ENCODE assay signal across 8 cellular contexts in genomic region chr9:6757132-6757987, GRCh38. TPM values are rescaled to one million over a fixed set of nuclear protein-coding genes. Genes with fewer than 3 reads are reported as not detected.
DNase-seq lines count a peak whose midpoint lies in the region; ATAC-seq, FAIRE-seq and TF ChIP-seq lines count a peak whose summit lies in the region.

Gene KDM4C, plus strand, starts transcription at chr9:6757973. Its CDS starts 35,016 bp downstream, at chr9:6792989.

- H3K4me1 ChIP-seq in BLaER1 treated with 17β-estradiol and CSF1 and Interleukin-3, amounts not matched to agents 10 nM and 100 nM: peaks cover 20 to 49% (median 31%) of the 10 kb centered on the region in 10 experiments
- peaks cover 32% of the 10 kb centered on the region for H3K4me1 ChIP-seq in HepG2 (ENCODE audit: insufficient read depth, low read length)

- ATAC-seq in GM19328 (IDR thresholded peaks at IDR 0.05; ENCODE audit: unreplicated experiment): peak; percentile 75
- ATAC-seq in HG03469 (IDR thresholded peaks at IDR 0.05; ENCODE audit: unreplicated experiment): peak; percentile 74
- peak; percentile 90 for ATAC-seq in HepG2

- peaks cover 0 to 35% (median 15%) of the 10 kb centered on the region in 11 experiments; a peak in 13 of 22 replicates for H4K20me1 ChIP-seq in BLaER1 treated with 17β-estradiol and CSF1 and Interleukin-3, amounts not matched to agents 10 nM and 100 nM
- no peaks in the 10 kb centered on the region for H4K20me1 ChIP-seq in HepG2 (ENCODE audit: insufficient read depth, low read length)

- TF ChIP-seq POLR2A in HepG2 (IDR thresholded peaks at IDR 0.05; ENCODE audit: insufficient read depth in 1 of 2, low read depth in 2 of 2, low read length in 2 of 2): peak; percentile 96 to 98

- POLR2A ChIA-PET in HepG2 (lab: Yijun Ruan, JAX): interaction anchor here (0.9 to 5.1 kb wide), 23 partner anchors 14 to 924 kb away, joined by 3 to 130 read pairs (median 5); partner anchors contain the start of genes ERMP1 and UHRF2

- in situ Hi-C loops in HepG2 (cut with HindIII; ENCODE audit: extremely low pct_ligation_motif_present, low pct_unique_long_range_greater_than_20kb): no loop called here

- TSS peak; percentile 95 for BruUV-seq in HepG2 (replicated peaks; lab: Mats Ljungman, UMichigan)

- peak within 1 kb of the TSS; percentile 84 to 93 (median 89) for H3K9ac ChIP-seq in BLaER1 treated with 17β-estradiol and CSF1 and Interleukin-3, amounts not matched to agents 10 nM and 100 nM
- peak within 1 kb of the TSS; percentile 84 for H3K9ac ChIP-seq in HepG2 (ENCODE audit: insufficient read depth, low read depth, low read length)

- intact Hi-C loops in HepG2 (cut with micrococcal nuclease; ENCODE audit: unreplicated experiment): loop anchor here (1.0 to 5.0 kb wide), 4 partner anchors 23 to 75 kb away; no protein-coding TSS in a partner anchor

- WGBS in HepG2 (ENCODE audit: low lambda C conversion rate): 0% methylated on average over 11 of the region's 67 CpGs

- H3K36me3 ChIP-seq in BLaER1 treated with 17β-estradiol and CSF1 and Interleukin-3, amounts not matched to agents 10 nM and 100 nM: no peaks in the 10 kb centered on the region
- no peaks in the 10 kb centered on the region for H3K36me3 ChIP-seq in HepG2 (replicated peaks in 1 of 2; ENCODE audit: control insufficient read depth in 1 of 2, insufficient read depth in 2 of 2, low read length in 2 of 2)

- no peaks in the 10 kb centered on the region for H3K27me3 ChIP-seq in BLaER1 treated with 17β-estradiol and CSF1 and Interleukin-3, amounts not matched to agents 10 nM and 100 nM
- no peaks in the 10 kb centered on the region; a peak in 1 of 5 replicates for H3K27me3 ChIP-seq in HepG2 (ENCODE audit: control insufficient read depth in 1 of 2, insufficient read depth in 2 of 2, low read length in 2 of 2)

- CTCF ChIA-PET in HepG2 (lab: Yijun Ruan, JAX; ENCODE audit: low intra/inter-chr PET ratio, low total read pairs): no interaction called here

- peak; percentile 56 for FAIRE-seq in HepG2 (lab: Jason Lieb, UNC)

- TF ChIP-seq RAD21 in HepG2 (CRISPR knock-in tag; IDR thresholded peaks at IDR 0.05): peak; percentile 28

- H3K4me2 ChIP-seq in BLaER1 treated with 17β-estradiol and CSF1 and Interleukin-3, amounts not matched to agents 10 nM and 100 nM: peak within 1 kb of the TSS; percentile 80 to 93 (median 85)
- H3K4me2 ChIP-seq in HepG2 (ENCODE audit: low read depth, low read length): peak within 1 kb of the TSS; percentile 93

- H3K27ac ChIP-seq in BLaER1 treated with 17β-estradiol and CSF1 and Interleukin-3, amounts not matched to agents 10 nM and 100 nM: peak within 1 kb of the TSS; percentile 87 to 95 (median 93)
- peak within 1 kb of the TSS; percentile 96 for H3K27ac ChIP-seq in HepG2 (ENCODE audit: extremely low read length, insufficient read depth, low read length)

- H3K79me2 ChIP-seq in HepG2 (ENCODE audit: insufficient read depth, low read length): peaks cover 36% of the 10 kb centered on the region

- DNase-seq in NCI-H69 (lab: John Stamatoyannopoulos, UW) (peak; percentile 99), dermis blood vessel endothelial cell (peak; percentile 97), HepG2 (ENCODE audit: low spot score) (peak; percentile 90)
- peak; percentile 90 to 93 for DNase-seq in activated CD4-positive, alpha-beta T cell treated with anti-CD3 and anti-CD28 coated beads, Interleukin-2, amount 50 U/mL, for 48 hours
- DNase-seq in stimulated activated CD4-positive, alpha-beta T cell treated with anti-CD3 and anti-CD28 coated beads, Interleukin-2, amount 100 ng/mL, for 48 hours: peak; percentile 86 to 92

- H2AFZ ChIP-seq in HepG2 (ENCODE audit: low read length): peak within 1 kb of the TSS; percentile 87

- 0 out of 4 replicates have a peak, but pooled peaks of 1 of the 2 experiments have one; percentile 3 for TF ChIP-seq EP300 in HepG2 (IDR thresholded peaks at IDR 0.05; ENCODE audit: low read depth in 2 of 2, low read length in 2 of 2)
- 0 out of 2 replicates have a peak, but pooled peaks have one; percentile 35 for TF ChIP-seq EP300 in HepG2 (CRISPR knock-in tag; IDR thresholded peaks at IDR 0.05; ENCODE audit: borderline replicate concordance)

- TF ChIP-seq CTCF in HepG2 (CRISPR knock-in tag; IDR thresholded peaks at IDR 0.05): no peak

- H3K4me3 ChIP-seq in BLaER1 treated with 17β-estradiol and CSF1 and Interleukin-3, amounts not matched to agents 10 nM and 100 nM: peak within 1 kb of the TSS; percentile 86 to 99 (median 92)
- peak within 1 kb of the TSS; percentile 87 to 95 (median 88) for H3K4me3 ChIP-seq in HepG2 (replicated peaks in 1 of 3; ENCODE audit: insufficient read depth in 1 of 3, low read depth in 2 of 3, low read length in 3 of 3)

- no peaks in the 10 kb centered on the region for H3K9me3 ChIP-seq in BLaER1 treated with 17β-estradiol and CSF1 and Interleukin-3, amounts not matched to agents 10 nM and 100 nM (replicated peaks in 1 of 11)
- no peaks in the 10 kb centered on the region for H3K9me3 ChIP-seq in HepG2 (ENCODE audit: low read length)

TF ChIP-seq in HepG2, 621 proteins besides CTCF, POLR2A, EP300 and RAD21 (continues in another document):
- 0 out of 2 replicates have a peak, but pooled peaks have one; percentile 51 for TF ChIP-seq ZNF790 (CRISPR knock-in tag; IDR thresholded peaks at IDR 0.05; ENCODE audit: borderline replicate concordance)
- no peak; the same call in none of the 2 replicates for TF ChIP-seq ZNF607 (CRISPR knock-in tag; IDR thresholded peaks at IDR 0.05; ENCODE audit: borderline replicate concordance)
- peak; percentile 97 for TF ChIP-seq MYC (CRISPR knock-in tag; IDR thresholded peaks at IDR 0.05; ENCODE audit: borderline replicate concordance)
- TF ChIP-seq CREB3 (CRISPR knock-in tag; IDR thresholded peaks at IDR 0.05): peak; percentile 79; the same call in 1 of the 2 replicates
- TF ChIP-seq ZNF749 (CRISPR knock-in tag; IDR thresholded peaks at IDR 0.05; ENCODE audit: borderline replicate concordance): no peak
- no peak for TF ChIP-seq TCF12 (IDR thresholded peaks at IDR 0.05)
- TF ChIP-seq TCF12 (CRISPR knock-in tag; IDR thresholded peaks at IDR 0.05): peak; percentile 34; the same call in 1 of the 2 replicates
- no peak for TF ChIP-seq ZNF557 (CRISPR knock-in tag; IDR thresholded peaks at IDR 0.05)
- peak; percentile 94 for TF ChIP-seq ZFP41 (CRISPR knock-in tag; IDR thresholded peaks at IDR 0.05; ENCODE audit: borderline replicate concordance)
- peak; percentile 78 for TF ChIP-seq ELF3 (CRISPR knock-in tag; IDR thresholded peaks at IDR 0.05)
- peak; percentile 71 for TF ChIP-seq ZFY (CRISPR knock-in tag; IDR thresholded peaks at IDR 0.05)
- TF ChIP-seq HOXA7 (CRISPR knock-in tag; IDR thresholded peaks at IDR 0.05): no peak

RNA-seq across cellular contexts. Expression of gene KDM4C, which starts in this region (rescaled TPM):
- total RNA-seq in dermis blood vessel endothelial cell: 21.7 and 23.0 TPM in 2 replicates
- 22.1 and 23.6 TPM in 2 replicates for total RNA-seq in HepG2 (2016; rRNA removed; fragmentation: Illumina TruSeq; extraction: Trizol)
- total RNA-seq in HepG2 (2016; cell fraction: cytosol; rRNA removed; fragmentation: Illumina TruSeq; extraction: Trizol; ENCODE audit: low read depth): 20.8 and 22.8 TPM in 2 replicates
- total RNA-seq in HepG2 (2016; cell fraction: insoluble cytoplasmic fraction; rRNA removed; fragmentation: Illumina TruSeq; extraction: Trizol): 21.8 and 24.7 TPM in 2 replicates
- total RNA-seq in HepG2 (2016; cell fraction: membrane; rRNA removed; fragmentation: Illumina TruSeq; extraction: Trizol): 10.3 and 11.0 TPM in 2 replicates
- 57.2 and 66.1 TPM in 2 replicates for total RNA-seq in HepG2 (2016; cell fraction: nucleus; rRNA removed; fragmentation: Illumina TruSeq; extraction: Trizol)
- polyA plus RNA-seq in HepG2 (2011; rRNA removed): 17.0 and 19.4 TPM in 2 replicates
- polyA plus RNA-seq in HepG2 (2011; cell fraction: cytosol; rRNA removed): 11.7 and 13.8 TPM in 2 replicates
- 48.5 and 52.1 TPM in 2 replicates for polyA plus RNA-seq in HepG2 (2011; cell fraction: nucleus; rRNA removed)
- 16.3 and 20.3 TPM in 2 replicates for polyA plus RNA-seq in HepG2 (2012)
- 1.3 and 2.9 TPM in 2 replicates for polyA plus RNA-seq in HepG2 (2016; cell fraction: cytosol; fragmentation: Illumina TruSeq; extraction: Trizol; ENCODE audit: low read depth)
- 17.0 and 17.2 TPM in 2 replicates for polyA plus RNA-seq in HepG2 (2016; cell fraction: insoluble cytoplasmic fraction; fragmentation: Illumina TruSeq; extraction: Trizol; ENCODE audit: low read depth)
- 2.1 and 3.2 TPM in 2 replicates for polyA plus RNA-seq in HepG2 (2016; cell fraction: membrane; fragmentation: Illumina TruSeq; extraction: Trizol; ENCODE audit: low read depth)
- 19.2 and 19.7 TPM in 2 replicates for polyA plus RNA-seq in HepG2 (2016; cell fraction: nucleus; fragmentation: Illumina TruSeq; extraction: Trizol; ENCODE audit: insufficient read depth, low read depth)
- polyA minus RNA-seq in HepG2 (2011; rRNA and poly(A)+ RNA removed; ENCODE audit: low replicate concordance): 41.5 and 98.3 TPM in 2 replicates
- 23.4 and 23.7 TPM in 2 replicates for polyA minus RNA-seq in HepG2 (2011; cell fraction: cytosol; rRNA and poly(A)+ RNA removed)
- polyA minus RNA-seq in HepG2 (2011; cell fraction: nucleus; rRNA and poly(A)+ RNA removed): 263 and 268 TPM in 2 replicates

Comparison
In these comparisons a context has a peak if more than half of its experiments do, and no peak if none do; other contexts are left out.
1. Peak in every context shown above with its lines: DNase-seq, ATAC-seq, H3K4me3 ChIP-seq and H3K27ac ChIP-seq.